ENCODE assay signal across 19 cellular contexts in the genomic region with DNA sequence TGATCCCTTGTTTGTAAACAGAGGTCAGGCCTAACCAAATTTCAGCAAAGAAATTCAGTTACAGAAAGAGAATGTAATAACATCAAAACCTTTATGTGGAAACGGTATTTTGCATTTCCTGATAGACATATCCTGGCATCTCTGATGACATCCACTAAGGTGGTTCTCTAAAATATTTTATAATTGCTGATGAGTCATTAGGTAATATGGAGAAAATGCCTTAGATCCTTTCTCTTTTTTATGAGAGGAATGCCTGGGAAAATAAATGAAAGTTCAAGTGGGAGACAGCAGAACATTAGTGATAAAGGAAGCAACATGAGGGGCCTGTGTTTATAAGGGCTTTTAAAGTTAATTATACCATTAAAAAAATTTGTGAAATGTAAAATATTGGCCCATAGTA.
A peak's percentile ranks its signal among the peaks of the same experiment; 100 is the strongest.
DNase-seq lines count a peak whose midpoint lies in the region; ATAC-seq, FAIRE-seq and TF ChIP-seq lines count a peak whose summit lies in the region.
"Had no signal": no experiment of that assay in that cellular context is flagged by ENCODE, and none has a peak within 500 bp of the region (broad histone marks: within the 10 kb centered on the region; RNA-seq: fewer than 3 reads in every experiment).

No MANE protein-coding gene starts in this region.

- H3K4me3 ChIP-seq in neutrophil (ENCODE audit: low read depth in 1 of 2, low read length in 1 of 2): no peak overlapping the region
- H3K4me3 ChIP-seq: GM23248 had no signal

- H3K4me1 ChIP-seq in neutrophil (ENCODE audit: control insufficient read depth in 1 of 2, insufficient read depth in 1 of 2, low read depth in 1 of 2, low read length in 1 of 2): peaks cover 4 to 32% of the 10 kb centered on the region in 2 experiments

- no peak for FAIRE-seq in GM12891 (lab: Jason Lieb, UNC)
- FAIRE-seq: A204.1, GM18507 had no signal

- no peak for TF ChIP-seq POLR2A in GM12891 (IDR thresholded peaks at IDR 0.05; ENCODE audit: low read depth, low read length)

- H3K27ac Mint-ChIP-seq in activated naive CD4-positive, alpha-beta T cell treated with anti-CD3 and anti-CD28 coated beads, Interleukin-2, amount 50 U/mL, for 24 hours: no peak overlapping the region
- H3K27ac Mint-ChIP-seq in activated naive CD4-positive, alpha-beta T cell treated with anti-CD3 and anti-CD28 coated beads, Interleukin-2, amount 50 U/mL, for 72 hours: no peak overlapping the region
- H3K27ac Mint-ChIP-seq: B cell; CD4-positive, alpha-beta T cell had no signal

- no peaks in the 10 kb centered on the region for H3K27me3 Mint-ChIP-seq in activated naive CD4-positive, alpha-beta T cell treated with anti-CD3 and anti-CD28 coated beads, Interleukin-2, amount 50 U/mL, for 24 hours
- H3K27me3 Mint-ChIP-seq: CD4-positive, alpha-beta T cell had no signal

- no peaks in the 10 kb centered on the region for H3K9me3 Mint-ChIP-seq in activated naive CD4-positive, alpha-beta T cell treated with anti-CD3 and anti-CD28 coated beads, Interleukin-2, amount 50 U/mL, for 24 hours
- no peaks in the 10 kb centered on the region for H3K9me3 Mint-ChIP-seq in activated naive CD4-positive, alpha-beta T cell treated with anti-CD3 and anti-CD28 coated beads, Interleukin-2, amount 50 U/mL, for 72 hours
- H3K9me3 Mint-ChIP-seq: CD4-positive, alpha-beta T cell had no signal

- peak overlapping the region; percentile 26 for H3K4me3 Mint-ChIP-seq in activated naive CD4-positive, alpha-beta T cell treated with anti-CD3 and anti-CD28 coated beads, Interleukin-2, amount 50 U/mL, for 24 hours
- H3K4me3 Mint-ChIP-seq: B cell; CD4-positive, alpha-beta T cell had no signal

- intact Hi-C loops in Right ventricle myocardium inferior (cut with DNase I): no loop called here

- TF ChIP-seq CTCF in neutrophil (IDR thresholded peaks at IDR 0.05): no peak

- no peak for DNase-seq in activated naive CD4-positive, alpha-beta T cell treated with anti-CD3 and anti-CD28 coated beads, Interleukin-2, amount 50 U/mL, for 72 hours (ENCODE audit: low spot score in 2 of 2)
- DNase-seq in HS-5 (ENCODE audit: low read depth) (peak; percentile 16), SW480 (ENCODE audit: low spot score) (peak; percentile 22), GM12891 (ENCODE audit: insufficient read length, low spot score) (no peak), Right ventricle myocardium inferior (ENCODE audit: missing footprints) (no peak)
- DNase-seq: C1 segment of cervical spinal cord; Calu3; CD4-positive, alpha-beta T cell; DMS 273 treated with DMSO at 0.1 percent for 48 hours; DMS79; GF-D8; GM23248; H7 had no signal

- peak overlapping the region; percentile 11 for H3K27ac ChIP-seq in neutrophil
- H3K27ac ChIP-seq: GM23248 had no signal

- no peaks in the 10 kb centered on the region for H3K27me3 ChIP-seq in neutrophil

- no peaks in the 10 kb centered on the region for H3K9me3 ChIP-seq in neutrophil

- no peaks in the 10 kb centered on the region for H3K36me3 Mint-ChIP-seq in activated naive CD4-positive, alpha-beta T cell treated with anti-CD3 and anti-CD28 coated beads, Interleukin-2, amount 50 U/mL, for 24 hours
- no peaks in the 10 kb centered on the region for H3K36me3 Mint-ChIP-seq in activated naive CD4-positive, alpha-beta T cell treated with anti-CD3 and anti-CD28 coated beads, Interleukin-2, amount 50 U/mL, for 72 hours

- H3K36me3 ChIP-seq in neutrophil: no peaks in the 10 kb centered on the region

- no peak for ATAC-seq in activated naive CD4-positive, alpha-beta T cell treated with anti-CD3 and anti-CD28 coated beads, Interleukin-2, amount 50 U/mL, for 72 hours
- ATAC-seq in GM21529 (IDR thresholded peaks at IDR 0.05; ENCODE audit: unreplicated experiment) (no peak), Right ventricle myocardium inferior (no peak)

- H3K4me1 Mint-ChIP-seq in activated naive CD4-positive, alpha-beta T cell treated with anti-CD3 and anti-CD28 coated beads, Interleukin-2, amount 50 U/mL, for 24 hours: peaks cover 66% of the 10 kb centered on the region
- H3K4me1 Mint-ChIP-seq: B cell had no signal

TF ChIP-seq in GM12891, 5 proteins besides CTCF, POLR2A, EP300 and RAD21:
- TF ChIP-seq PAX5 (IDR thresholded peaks at IDR 0.05; ENCODE audit: insufficient read depth, low read length, severe bottlenecking) (no peak), TAF1 (IDR thresholded peaks at IDR 0.05; ENCODE audit: low read depth, low read length) (no peak)

Comparison
In these comparisons a context has a peak if more than half of its experiments do, and no peak if none do; other contexts are left out.
1. DNase-seq: peak in HS-5 (single experiment) and SW480 (single experiment); none in activated naive CD4-positive, alpha-beta T cell treated with anti-CD3 and anti-CD28 coated beads, Interleukin-2, amount 50 U/mL, for 72 hours (0 of 2), GM12891 (single experiment) and Right ventricle myocardium inferior (single experiment).